In genomic region chr6:38784506-38785235, GRCh38 we compare ENCODE assay signal across 29 cellular contexts.
DNase-seq lines count a peak whose midpoint lies in the region; ATAC-seq and TF ChIP-seq lines count a peak whose summit lies in the region.
"Had no signal": no experiment of that assay in that cellular context is flagged by ENCODE, and none has a peak within 500 bp of the region (broad histone marks: within the 10 kb centered on the region; RNA-seq: fewer than 3 reads in every experiment).

No MANE protein-coding gene starts in this region.

- H3K4me3 Mint-ChIP-seq in activated T-helper 1 cell treated with anti-CD3 and anti-CD28 coated beads, Interleukin-12 subunit alpha, Interleukin-12 subunit beta, Interleukin-2, Interleukin-4 antibody, amounts not matched to agents 30 ng/mL and 10 ng/mL and 1 ng/mL, durations not matched to agents 14 hours and 24 hours and 36 hours, result no peak overlapping the region
- H3K4me3 Mint-ChIP-seq in activated CD4-positive, alpha-beta memory T cell treated with anti-CD3 and anti-CD28 coated beads, Interleukin-2, amount 10 ng/mL, durations not matched to agents 7 days and 5 days, result no peak overlapping the region
- H3K4me3 Mint-ChIP-seq: CD4-positive, CD25-positive, alpha-beta regulatory T cell; T-cell had no signal

- H3K9ac ChIP-seq in skeletal muscle satellite cell (ENCODE audit: low read depth, low read length), result no peak overlapping the region

- no peak for ATAC-seq in left colon
- ATAC-seq: activated naive CD4-positive, alpha-beta T cell treated with anti-CD3 and anti-CD28 coated beads, Interleukin-2, amount 50 U/mL, for 72 hours; heart left ventricle; left cardiac atrium; Panc1; T-cell had no signal

- peak overlapping the region; percentile 6 for H3K4me2 ChIP-seq in skeletal muscle satellite cell (ENCODE audit: low read length)
- H3K4me2 ChIP-seq: smooth muscle cell had no signal

- no peaks in the 10 kb centered on the region for H3K27me3 ChIP-seq in skeletal muscle satellite cell (ENCODE audit: control insufficient read depth, insufficient read depth, low read length)
- H3K27me3 ChIP-seq: uterus had no signal

- H3K36me3 Mint-ChIP-seq in activated T-helper 1 cell treated with anti-CD3 and anti-CD28 coated beads, Interleukin-12 subunit alpha, Interleukin-12 subunit beta, Interleukin-2, Interleukin-4 antibody, amounts not matched to agents 30 ng/mL and 10 ng/mL and 1 ng/mL, durations not matched to agents 14 hours and 24 hours and 36 hours (ENCODE audit: low read depth), result no peaks in the 10 kb centered on the region
- H3K36me3 Mint-ChIP-seq in activated CD4-positive, alpha-beta memory T cell treated with anti-CD3 and anti-CD28 coated beads, Interleukin-2, amount 10 ng/mL, durations not matched to agents 7 days and 5 days (ENCODE audit: low read depth), result no peaks in the 10 kb centered on the region
- H3K36me3 Mint-ChIP-seq: activated naive CD4-positive, alpha-beta T cell treated with anti-CD3 and anti-CD28 coated beads, Interleukin-2, amount 50 U/mL, for 72 hours; CD4-positive, CD25-positive, alpha-beta regulatory T cell; T-cell had no signal

- H3K9me3 ChIP-seq in skeletal muscle satellite cell (replicated peaks; ENCODE audit: low read length), result no peaks in the 10 kb centered on the region
- H3K9me3 ChIP-seq: heart left ventricle had no signal

- H3K4me1 ChIP-seq in skeletal muscle satellite cell (ENCODE audit: control insufficient read depth, insufficient read depth, low read length), result peaks cover 24% of the 10 kb centered on the region
- H3K4me1 ChIP-seq: heart left ventricle, uterus had no signal

- no peak for TF ChIP-seq CTCF in choroid plexus epithelial cell (conservative IDR thresholded peaks at IDR 0.05; ENCODE audit: low read depth, low read length)

- peaks cover 24% of the 10 kb centered on the region for H3K27me3 Mint-ChIP-seq in activated T-helper 1 cell treated with anti-CD3 and anti-CD28 coated beads, Interleukin-12 subunit alpha, Interleukin-12 subunit beta, Interleukin-2, Interleukin-4 antibody, amounts not matched to agents 30 ng/mL and 10 ng/mL and 1 ng/mL, durations not matched to agents 14 hours and 24 hours and 36 hours (ENCODE audit: insufficient read depth)
- peaks cover 21% of the 10 kb centered on the region for H3K27me3 Mint-ChIP-seq in activated CD4-positive, alpha-beta memory T cell treated with anti-CD3 and anti-CD28 coated beads, Interleukin-2, amount 10 ng/mL, durations not matched to agents 7 days and 5 days

- H3K36me3 ChIP-seq in skeletal muscle satellite cell (ENCODE audit: insufficient read depth, low read length), result no peaks in the 10 kb centered on the region
- H3K36me3 ChIP-seq: heart left ventricle, uterus had no signal

- POLR2A ChIA-PET in activated CD4-positive, alpha-beta memory T cell treated with anti-CD3 and anti-CD28 coated beads, Interleukin-2, amount 10 ng/mL, durations not matched to agents 7 days and 5 days (lab: Charles Lee), result no interaction called here

- H3K27ac Mint-ChIP-seq in activated T-helper 1 cell treated with anti-CD3 and anti-CD28 coated beads, Interleukin-12 subunit alpha, Interleukin-12 subunit beta, Interleukin-2, Interleukin-4 antibody, amounts not matched to agents 30 ng/mL and 10 ng/mL and 1 ng/mL, durations not matched to agents 14 hours and 24 hours and 36 hours, result no peak overlapping the region
- no peak overlapping the region for H3K27ac Mint-ChIP-seq in activated CD4-positive, alpha-beta memory T cell treated with anti-CD3 and anti-CD28 coated beads, Interleukin-2, amount 10 ng/mL, durations not matched to agents 7 days and 5 days
- H3K27ac Mint-ChIP-seq: activated naive CD4-positive, alpha-beta T cell treated with anti-CD3 and anti-CD28 coated beads, Interleukin-2, amount 50 U/mL, for 72 hours; activated T-helper 2 cell treated with anti-CD3 and anti-CD28 coated beads, Interferon-gamma antibody, Interleukin-2, Interleukin-4, amounts not matched to agents 10 μg/mL and 5 μg/mL and 100 μg/mL, durations not matched to agents 14 hours and 24 hours and 36 hours; CD4-positive, CD25-positive, alpha-beta regulatory T cell; T-cell had no signal

- DNase-seq in EL (peak; percentile 65), NCI-H1048 (lab: John Stamatoyannopoulos, UW) (peak; percentile 42), choroid plexus epithelial cell (ENCODE audit: low read depth) (peak; percentile 22), left colon (no peak)
- DNase-seq in activated T-helper 1 cell treated with anti-CD3 and anti-CD28 coated beads, Interleukin-12 subunit alpha, Interleukin-12 subunit beta, Interleukin-2, Interleukin-4 antibody, amounts not matched to agents 30 ng/mL and 10 ng/mL and 1 ng/mL, durations not matched to agents 14 hours and 24 hours and 36 hours (ENCODE audit: low spot score), result no peak
- no peak for DNase-seq in activated CD4-positive, alpha-beta memory T cell treated with anti-CD3 and anti-CD28 coated beads, Interleukin-2, amount 10 ng/mL, durations not matched to agents 7 days and 5 days
- DNase-seq: activated CD4-positive, alpha-beta T cell treated with anti-CD3 and anti-CD28 coated beads, Interleukin-2, amount 50 U/mL, for 4 hours; activated CD4-positive, CD25-positive, alpha-beta regulatory T cell; activated CD8-positive, alpha-beta memory T cell treated with anti-CD3 and anti-CD28 coated beads, Interleukin-2, amount 50 U/mL, for 48 hours; CD4-positive, CD25-positive, alpha-beta regulatory T cell; cerebellar nuclear complex; foreskin fibroblast; heart left ventricle; left cardiac atrium; mesendoderm; NCI-H1105 treated with DMSO at 0.1 percent for 48 hours; NCI-H2081 treated with DMSO at 0.1 percent for 48 hours; NCI-H446 treated with DMSO at 0.1 percent for 48 hours; NK-92 treated with Interleukin-12 subunit alpha and Interleukin-12 subunit beta, amount 100 ng/mL, for 24 hours; nucleus accumbens; SIG-M5; stimulated activated CD4-positive, alpha-beta T cell treated with anti-CD3 and anti-CD28 coated beads, Interleukin-2, amount 100 ng/mL, for 24 hours; T-cell; uterus had no signal

- H3K9me3 Mint-ChIP-seq in activated T-helper 1 cell treated with anti-CD3 and anti-CD28 coated beads, Interleukin-12 subunit alpha, Interleukin-12 subunit beta, Interleukin-2, Interleukin-4 antibody, amounts not matched to agents 30 ng/mL and 10 ng/mL and 1 ng/mL, durations not matched to agents 14 hours and 24 hours and 36 hours, result no peaks in the 10 kb centered on the region
- no peaks in the 10 kb centered on the region for H3K9me3 Mint-ChIP-seq in activated CD4-positive, alpha-beta memory T cell treated with anti-CD3 and anti-CD28 coated beads, Interleukin-2, amount 10 ng/mL, durations not matched to agents 7 days and 5 days
- H3K9me3 Mint-ChIP-seq: activated naive CD4-positive, alpha-beta T cell treated with anti-CD3 and anti-CD28 coated beads, Interleukin-2, amount 50 U/mL, for 72 hours; activated T-helper 2 cell treated with anti-CD3 and anti-CD28 coated beads, Interferon-gamma antibody, Interleukin-2, Interleukin-4, amounts not matched to agents 10 μg/mL and 5 μg/mL and 100 μg/mL, durations not matched to agents 14 hours and 24 hours and 36 hours; CD4-positive, CD25-positive, alpha-beta regulatory T cell; T-cell had no signal

- CTCF ChIA-PET in activated CD4-positive, alpha-beta memory T cell treated with anti-CD3 and anti-CD28 coated beads, Interleukin-2, amount 10 ng/mL, durations not matched to agents 7 days and 5 days (lab: Charles Lee), result no interaction called here

- intact Hi-C loops in left colon (cut with DNase I, micrococcal nuclease), result no loop called here
- intact Hi-C loops in activated T-helper 1 cell treated with anti-CD3 and anti-CD28 coated beads, Interleukin-12 subunit alpha, Interleukin-12 subunit beta, Interleukin-2, Interleukin-4 antibody, amounts not matched to agents 30 ng/mL and 10 ng/mL and 1 ng/mL, durations not matched to agents 14 hours and 24 hours and 36 hours (cut with micrococcal nuclease), result no loop called here

- H3K4me3 ChIP-seq in choroid plexus epithelial cell (ENCODE audit: low read depth, low read length) (no peak overlapping the region), skeletal muscle satellite cell (ENCODE audit: low read length) (no peak overlapping the region)
- H3K4me3 ChIP-seq: heart left ventricle, smooth muscle cell, uterus had no signal

- no peaks in the 10 kb centered on the region for H3K4me1 Mint-ChIP-seq in activated T-helper 1 cell treated with anti-CD3 and anti-CD28 coated beads, Interleukin-12 subunit alpha, Interleukin-12 subunit beta, Interleukin-2, Interleukin-4 antibody, amounts not matched to agents 30 ng/mL and 10 ng/mL and 1 ng/mL, durations not matched to agents 14 hours and 24 hours and 36 hours (ENCODE audit: low read depth)
- H3K4me1 Mint-ChIP-seq in activated CD4-positive, alpha-beta memory T cell treated with anti-CD3 and anti-CD28 coated beads, Interleukin-2, amount 10 ng/mL, durations not matched to agents 7 days and 5 days, result no peaks in the 10 kb centered on the region
- H3K4me1 Mint-ChIP-seq: CD4-positive, CD25-positive, alpha-beta regulatory T cell; T-cell had no signal

Comparison
In these comparisons a context has a peak if more than half of its experiments do, and no peak if none do; other contexts are left out.
1. DNase-seq: peak in EL (single experiment), NCI-H1048 (single experiment) and choroid plexus epithelial cell (single experiment); none in left colon (0 of 2), activated T-helper 1 cell treated with anti-CD3 and anti-CD28 coated beads, Interleukin-12 subunit alpha, Interleukin-12 subunit beta, Interleukin-2, Interleukin-4 antibody, amounts not matched to agents 30 ng/mL and 10 ng/mL and 1 ng/mL, durations not matched to agents 14 hours and 24 hours and 36 hours (single experiment) and activated CD4-positive, alpha-beta memory T cell treated with anti-CD3 and anti-CD28 coated beads, Interleukin-2, amount 10 ng/mL, durations not matched to agents 7 days and 5 days (single experiment).